In genomic region chr3:10408680-10409079, GRCh38 we compare ENCODE assay signal across 1 cellular context.
TF ChIP-seq lines count a peak whose summit lies in the region.

No MANE protein-coding gene starts in this region.

TF ChIP-seq in K562, 482 proteins besides CTCF, POLR2A, EP300 and RAD21 (continued from another document):
- TF ChIP-seq PRDM10 (IDR thresholded peaks at IDR 0.05; ENCODE audit: partially characterized antibody), result no peak
- TF ChIP-seq HMGXB4 (CRISPR knock-in tag; IDR thresholded peaks at IDR 0.05), result no peak
- no peak for TF ChIP-seq MYC (IDR thresholded peaks at IDR 0.05; ENCODE audit: low read depth, low read length)
- TF ChIP-seq MYC (CRISPR knock-in tag; IDR thresholded peaks at IDR 0.05; ENCODE audit: borderline replicate concordance, low read depth), result no peak
- no peak for TF ChIP-seq KLF10 (CRISPR knock-in tag; IDR thresholded peaks at IDR 0.05)
- TF ChIP-seq ZNF24 (IDR thresholded peaks at IDR 0.05), result no peak
- TF ChIP-seq ASH1L (IDR thresholded peaks at IDR 0.05; ENCODE audit: borderline replicate concordance, low read depth, partially characterized antibody), result no peak
